28 cellular contexts compared by ENCODE assay signal in the genomic region with DNA sequence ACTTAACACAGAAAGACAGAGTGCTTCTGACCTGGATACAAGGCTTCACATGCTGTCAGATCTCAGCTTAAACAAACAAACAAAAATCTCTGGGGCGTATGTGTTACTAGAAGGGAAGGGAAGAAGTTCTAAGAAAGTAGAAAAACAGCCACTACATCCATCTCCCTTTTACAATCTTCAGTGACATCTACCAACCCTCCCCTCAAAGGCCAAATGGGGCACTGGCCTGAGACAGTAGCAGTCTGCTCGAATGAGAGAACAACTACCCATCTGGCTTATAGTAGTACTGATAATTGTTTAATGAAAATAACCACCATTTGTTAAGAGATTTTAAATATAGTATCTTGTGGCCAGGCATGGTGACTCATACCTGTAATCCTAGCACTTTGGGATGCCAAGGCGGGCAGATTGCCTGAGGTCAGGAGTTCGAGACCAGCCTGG. TPM values are rescaled to one million over a fixed set of nuclear protein-coding genes. Genes with fewer than 3 reads are reported as not detected.
DNase-seq lines count a peak whose midpoint lies in the region; ATAC-seq, FAIRE-seq and TF ChIP-seq lines count a peak whose summit lies in the region.
"Had no signal": no experiment of that assay in that cellular context is flagged by ENCODE, and none has a peak within 500 bp of the region (broad histone marks: within the 10 kb centered on the region; RNA-seq: fewer than 3 reads in every experiment).

No MANE protein-coding gene starts in this region.

- peaks cover under 1% of the 10 kb centered on the region for H3K4me1 ChIP-seq in astrocyte (ENCODE audit: insufficient read depth, low read length)
- H3K4me1 ChIP-seq: left lung, neural progenitor cell had no signal

- H4K20me1 ChIP-seq in astrocyte (ENCODE audit: insufficient read depth, low read length), result no peaks in the 10 kb centered on the region

- in situ Hi-C loops in Caki2 (cut with HindIII; ENCODE audit: low pct_unique_long_range_greater_than_20kb, low sequenced_read_pairs), result no loop called here

- H3K9ac ChIP-seq in astrocyte (ENCODE audit: low read length), result no peak overlapping the region
- H3K9ac ChIP-seq: neural progenitor cell had no signal

- no peaks in the 10 kb centered on the region for H3K9me3 ChIP-seq in astrocyte (ENCODE audit: insufficient read depth, low read depth, low read length)
- H3K9me3 ChIP-seq: left lung, mucosa of descending colon, tibial nerve had no signal

- H3K27me3 Mint-ChIP-seq in HFFc6 (ENCODE audit: insufficient read depth) (peaks cover 1% of the 10 kb centered on the region; the same call in 1 of the 2 replicates), astrocyte (ENCODE audit: low read depth, unreplicated experiment) (peaks cover 2% of the 10 kb centered on the region)

- H3K27me3 ChIP-seq in astrocyte (ENCODE audit: insufficient read depth, low read length) (no peaks in the 10 kb centered on the region), kidney epithelial cell (ENCODE audit: control insufficient read depth, insufficient read depth, low read length) (no peaks in the 10 kb centered on the region)
- H3K27me3 ChIP-seq: left lung, neural progenitor cell, tibial nerve had no signal

- no peak for ATAC-seq in GM19452 (IDR thresholded peaks at IDR 0.05; ENCODE audit: unreplicated experiment)
- ATAC-seq: left lung, mucosa of descending colon had no signal

- H3K79me2 ChIP-seq in astrocyte (ENCODE audit: insufficient read depth, low read length), result no peaks in the 10 kb centered on the region

- no peak overlapping the region for H2AFZ ChIP-seq in astrocyte (ENCODE audit: low read depth, low read length)
- H2AFZ ChIP-seq: neural progenitor cell had no signal

- H3K4me1 Mint-ChIP-seq in HFFc6 (ENCODE audit: low read depth) (peaks cover 39% of the 10 kb centered on the region), astrocyte (ENCODE audit: low read depth, unreplicated experiment) (peaks cover 6% of the 10 kb centered on the region)
- H3K4me1 Mint-ChIP-seq: activated CD4-positive, alpha-beta memory T cell treated with anti-CD3 and anti-CD28 coated beads, Interleukin-2, amount 10 ng/mL, durations not matched to agents 7 days and 5 days had no signal

- DNase-seq in Caki2 (ENCODE audit: low read depth) (peak; percentile 83), HFFc6 (no peak), astrocyte (ENCODE audit: low read depth) (peak; percentile 35), kidney epithelial cell (ENCODE audit: low read depth) (peak; percentile 12), DMS114 treated with DMSO at 0.1 percent for 48 hours (lab: John Stamatoyannopoulos, UW; ENCODE audit: unreplicated experiment) (no peak), NCI-H1417 (lab: John Stamatoyannopoulos, UW) (no peak)
- no peak for DNase-seq in effector CD8-positive, alpha-beta T cell (lab: John Stamatoyannopoulos, UW)
- DNase-seq: activated CD4-positive, alpha-beta memory T cell treated with anti-CD3 and anti-CD28 coated beads, Interleukin-2, amount 10 ng/mL, durations not matched to agents 7 days and 5 days; activated CD4-positive, CD25-positive, alpha-beta regulatory T cell; amniotic stem cell; caudate nucleus; CD4-positive, alpha-beta T cell; DND-41; erythroblast; left lung; mucosa of descending colon; NCI-H2029 treated with DMSO at 0.1 percent for 48 hours; NCI-H510A treated with DMSO at 0.1 percent for 48 hours; small intestine; stimulated activated CD4-positive, alpha-beta T cell treated with anti-CD3 and anti-CD28 coated beads, Interleukin-2, amount 100 ng/mL, for 48 hours; T-helper 9 cell had no signal

- TF ChIP-seq CTCF in HFFc6 (IDR thresholded peaks at IDR 0.05), result no peak
- no peak for TF ChIP-seq CTCF in astrocyte (IDR thresholded peaks at IDR 0.05; ENCODE audit: insufficient read depth, low read depth, low read length)
- no peak for TF ChIP-seq CTCF in kidney epithelial cell (IDR thresholded peaks at IDR 0.05; ENCODE audit: insufficient read depth, low read length, poor library complexity, severe bottlenecking)

- no peak overlapping the region for H3K27ac ChIP-seq in astrocyte (ENCODE audit: low read depth, low read length)
- H3K27ac ChIP-seq: HL-60, left lung, neural progenitor cell, tibial nerve had no signal

- no peak overlapping the region for H3K4me3 Mint-ChIP-seq in HFFc6
- no peak overlapping the region for H3K4me3 Mint-ChIP-seq in astrocyte (ENCODE audit: unreplicated experiment)
- H3K4me3 Mint-ChIP-seq: activated CD4-positive, alpha-beta memory T cell treated with anti-CD3 and anti-CD28 coated beads, Interleukin-2, amount 10 ng/mL, durations not matched to agents 7 days and 5 days; CD4-positive, alpha-beta T cell; neural progenitor cell; stimulated activated naive CD8-positive, alpha-beta T cell treated with anti-CD3 and anti-CD28 coated beads, Interleukin-15, Interleukin-2, amounts not matched to agents 100 ng/mL and 50 ng/mL, for 24 hours had no signal

- H3K27ac Mint-ChIP-seq in HFFc6 (peak overlapping the region; percentile 2; the same call in 1 of the 2 replicates), astrocyte (ENCODE audit: unreplicated experiment) (no peak overlapping the region)
- H3K27ac Mint-ChIP-seq: activated CD4-positive, alpha-beta memory T cell treated with anti-CD3 and anti-CD28 coated beads, Interleukin-2, amount 10 ng/mL, durations not matched to agents 7 days and 5 days; CD4-positive, alpha-beta T cell; neural progenitor cell; stimulated activated naive CD8-positive, alpha-beta T cell treated with anti-CD3 and anti-CD28 coated beads, Interleukin-15, Interleukin-2, amounts not matched to agents 100 ng/mL and 50 ng/mL, for 24 hours had no signal

- no peak overlapping the region for H3K4me3 ChIP-seq in astrocyte (ENCODE audit: insufficient read depth, low read depth, low read length)
- H3K4me3 ChIP-seq in kidney epithelial cell (ENCODE audit: low read depth, low read length), result no peak overlapping the region
- H3K4me3 ChIP-seq: left lung, mucosa of descending colon, neural progenitor cell, tibial nerve had no signal

- H3K9me3 Mint-ChIP-seq in HFFc6 (no peaks in the 10 kb centered on the region), astrocyte (ENCODE audit: unreplicated experiment) (no peaks in the 10 kb centered on the region)
- H3K9me3 Mint-ChIP-seq: activated CD4-positive, alpha-beta memory T cell treated with anti-CD3 and anti-CD28 coated beads, Interleukin-2, amount 10 ng/mL, durations not matched to agents 7 days and 5 days; CD4-positive, alpha-beta T cell; neural progenitor cell; stimulated activated naive CD8-positive, alpha-beta T cell treated with anti-CD3 and anti-CD28 coated beads, Interleukin-15, Interleukin-2, amounts not matched to agents 100 ng/mL and 50 ng/mL, for 24 hours had no signal

- FAIRE-seq in astrocyte (lab: Jason Lieb, UNC), result no peak
- FAIRE-seq: small intestine had no signal

- H3K36me3 Mint-ChIP-seq in HFFc6 (ENCODE audit: low read depth) (no peaks in the 10 kb centered on the region), astrocyte (ENCODE audit: low read depth, unreplicated experiment) (no peaks in the 10 kb centered on the region)
- H3K36me3 Mint-ChIP-seq: neural progenitor cell had no signal

- H3K4me2 ChIP-seq in astrocyte (ENCODE audit: low read length), result no peak overlapping the region
- H3K4me2 ChIP-seq: neural progenitor cell had no signal

- no peaks in the 10 kb centered on the region for H3K36me3 ChIP-seq in astrocyte (ENCODE audit: insufficient read depth, low read length)
- H3K36me3 ChIP-seq in kidney epithelial cell (ENCODE audit: control insufficient read depth, insufficient read depth, low read length), result no peaks in the 10 kb centered on the region
- H3K36me3 ChIP-seq: left lung, neural progenitor cell, tibial nerve had no signal

RNA-seq across cellular contexts. Expression of gene CCDC83, which starts 29.4 kb away (rescaled TPM):
- total RNA-seq in Caki2 (2014; rRNA removed; shearing (Covaris generic); ENCODE audit: low replicate concordance), result not detected in 2 replicates
- total RNA-seq in HFFc6 (2021; fragmentation: NEBNext Ultra II Directional; extraction: Animal tissue kit (Norgen Biotek cat#: 25700)), result not detected
- total RNA-seq in astrocyte, result not detected in 2 replicates
- total RNA-seq in kidney epithelial cell, result not detected in 2 replicates
- total RNA-seq: activated CD4-positive, alpha-beta memory T cell treated with anti-CD3 and anti-CD28 coated beads, Interleukin-2, amount 10 ng/mL, durations not matched to agents 7 days and 5 days; CD4-positive, alpha-beta T cell; glomerular endothelial cell; left lung; mucosa of descending colon; pulmonary artery endothelial cell; tibial nerve had no signal

Comparison
In these comparisons a context has a peak if more than half of its experiments do, and no peak if none do; other contexts are left out.
1. DNase-seq: peak in Caki2 (single experiment), astrocyte (single experiment) and kidney epithelial cell (single experiment); none in HFFc6 (single experiment), DMS114 treated with DMSO at 0.1 percent for 48 hours (single experiment), effector CD8-positive, alpha-beta T cell (single experiment) and NCI-H1417 (0 of 3).